29 cellular contexts compared by ENCODE assay signal in genomic region chr10:1635340-1635739, GRCh38.
"Had no signal": no experiment of that assay in that cellular context is flagged by ENCODE, and none has a peak within 500 bp of the region (broad histone marks: within the 10 kb centered on the region; RNA-seq: fewer than 3 reads in every experiment).

No MANE protein-coding gene starts in this region.

- H3K4me3 Mint-ChIP-seq: activated CD4-positive, alpha-beta T cell treated with anti-CD3 and anti-CD28 coated beads, Interleukin-2, amount 10 ng/mL, durations not matched to agents 7 days and 5 days; activated CD8-positive, alpha-beta T cell treated with anti-CD3 and anti-CD28 coated beads, Interleukin-2, amount 10 ng/mL, durations not matched to agents 7 days and 5 days; activated naive CD4-positive, alpha-beta T cell treated with anti-CD3 and anti-CD28 coated beads, Interleukin-2, amount 50 U/mL, for 24 hours; activated naive CD8-positive, alpha-beta T cell treated with anti-CD3 and anti-CD28 coated beads, Interleukin-2, amount 10 ng/mL, durations not matched to agents 7 days and 5 days; activated T-cell treated with anti-CD3 and anti-CD28 coated beads, Interleukin-2, amount 50 U/mL, for 24 hours; central memory CD8-positive, alpha-beta T cell had no signal

- H3K9me3 ChIP-seq: ascending aorta, SJSA1 had no signal

- ATAC-seq: activated CD8-positive, alpha-beta T cell treated with anti-CD3 and anti-CD28 coated beads, Interleukin-2, amount 10 ng/mL, durations not matched to agents 7 days and 5 days; Panc1; SK-N-SH treated with all-trans-retinoic acid at 6 μM for 48 hours had no signal

- H3K36me3 ChIP-seq: ascending aorta, cardiac muscle cell, SJSA1, WERI-Rb-1 had no signal

- H3K27ac Mint-ChIP-seq: activated CD4-positive, alpha-beta T cell treated with anti-CD3 and anti-CD28 coated beads, Interleukin-2, amount 10 ng/mL, durations not matched to agents 7 days and 5 days; activated CD8-positive, alpha-beta T cell treated with anti-CD3 and anti-CD28 coated beads, Interleukin-2, amount 10 ng/mL, durations not matched to agents 7 days and 5 days; activated naive CD4-positive, alpha-beta T cell treated with anti-CD3 and anti-CD28 coated beads, Interleukin-2, amount 50 U/mL, for 24 hours; activated naive CD8-positive, alpha-beta T cell treated with anti-CD3 and anti-CD28 coated beads, Interleukin-2, amount 10 ng/mL, durations not matched to agents 7 days and 5 days; activated T-cell treated with anti-CD3 and anti-CD28 coated beads, Interleukin-2, amount 50 U/mL, for 24 hours; activated T-helper 2 cell treated with anti-CD3 and anti-CD28 coated beads, Interferon-gamma antibody, Interleukin-2, Interleukin-4, amounts not matched to agents 10 μg/mL and 5 μg/mL and 100 μg/mL, durations not matched to agents 14 hours and 24 hours and 36 hours had no signal

- DNase-seq: activated CD4-positive, alpha-beta T cell treated with anti-CD3 and anti-CD28 coated beads, Interleukin-2, amount 10 ng/mL, durations not matched to agents 7 days and 5 days; activated CD4-positive, alpha-beta T cell treated with anti-CD3 and anti-CD28 coated beads, Interleukin-2, amount 50 U/mL, for 48 hours; activated CD8-positive, alpha-beta T cell treated with anti-CD3 and anti-CD28 coated beads, Interleukin-2, amount 10 ng/mL, durations not matched to agents 7 days and 5 days; activated gamma-delta T cell; activated naive CD4-positive, alpha-beta T cell treated with Interleukin-2 at 50 U/mL for 16 hours; activated naive CD8-positive, alpha-beta T cell treated with anti-CD3 and anti-CD28 coated beads, Interleukin-2, amount 10 ng/mL, durations not matched to agents 7 days and 5 days; activated T-cell treated with anti-CD3 and anti-CD28 coated beads, Interleukin-2, amount 50 U/mL, for 24 hours; amygdala; Karpas-422; NCI-H1105; NCI-H1417 treated with DMSO at 0.1 percent for 48 hours; NCI-H187 treated with DMSO at 0.1 percent for 48 hours; NCI-H2081 treated with DMSO at 0.1 percent for 48 hours; NCI-H226; NCI-H524 treated with DMSO at 0.1 percent for 48 hours; RPMI8226; SHP77 treated with DMSO at 0.1 percent for 48 hours; T-helper 1 cell; T-helper 2 cell; T-helper 9 cell; WERI-Rb-1 had no signal

- H3K27me3 ChIP-seq: ascending aorta, cardiac muscle cell had no signal

- H3K27me3 Mint-ChIP-seq: activated CD4-positive, alpha-beta T cell treated with anti-CD3 and anti-CD28 coated beads, Interleukin-2, amount 10 ng/mL, durations not matched to agents 7 days and 5 days; activated naive CD8-positive, alpha-beta T cell treated with anti-CD3 and anti-CD28 coated beads, Interleukin-2, amount 10 ng/mL, durations not matched to agents 7 days and 5 days had no signal

- H3K4me1 ChIP-seq: ascending aorta, SJSA1 had no signal

- H3K4me1 Mint-ChIP-seq: activated naive CD8-positive, alpha-beta T cell treated with anti-CD3 and anti-CD28 coated beads, Interleukin-2, amount 10 ng/mL, durations not matched to agents 7 days and 5 days; central memory CD8-positive, alpha-beta T cell had no signal

- H3K27ac ChIP-seq: ascending aorta, cardiac muscle cell, SJSA1, WERI-Rb-1 had no signal

- H3K4me3 ChIP-seq: ascending aorta, cardiac muscle cell, SJSA1 had no signal

- H3K36me3 Mint-ChIP-seq: activated naive CD4-positive, alpha-beta T cell treated with anti-CD3 and anti-CD28 coated beads, Interleukin-2, amount 50 U/mL, for 24 hours; activated naive CD8-positive, alpha-beta T cell treated with anti-CD3 and anti-CD28 coated beads, Interleukin-2, amount 10 ng/mL, durations not matched to agents 7 days and 5 days had no signal

- H3K9me3 Mint-ChIP-seq: activated CD4-positive, alpha-beta T cell treated with anti-CD3 and anti-CD28 coated beads, Interleukin-2, amount 10 ng/mL, durations not matched to agents 7 days and 5 days; activated naive CD4-positive, alpha-beta T cell treated with anti-CD3 and anti-CD28 coated beads, Interleukin-2, amount 50 U/mL, for 24 hours; activated naive CD8-positive, alpha-beta T cell treated with anti-CD3 and anti-CD28 coated beads, Interleukin-2, amount 10 ng/mL, durations not matched to agents 7 days and 5 days; activated T-cell treated with anti-CD3 and anti-CD28 coated beads, Interleukin-2, amount 50 U/mL, for 24 hours; activated T-helper 2 cell treated with anti-CD3 and anti-CD28 coated beads, Interferon-gamma antibody, Interleukin-2, Interleukin-4, amounts not matched to agents 10 μg/mL and 5 μg/mL and 100 μg/mL, durations not matched to agents 14 hours and 24 hours and 36 hours; central memory CD8-positive, alpha-beta T cell had no signal
